ENCODE assay signal across 26 cellular contexts in the genomic region with DNA sequence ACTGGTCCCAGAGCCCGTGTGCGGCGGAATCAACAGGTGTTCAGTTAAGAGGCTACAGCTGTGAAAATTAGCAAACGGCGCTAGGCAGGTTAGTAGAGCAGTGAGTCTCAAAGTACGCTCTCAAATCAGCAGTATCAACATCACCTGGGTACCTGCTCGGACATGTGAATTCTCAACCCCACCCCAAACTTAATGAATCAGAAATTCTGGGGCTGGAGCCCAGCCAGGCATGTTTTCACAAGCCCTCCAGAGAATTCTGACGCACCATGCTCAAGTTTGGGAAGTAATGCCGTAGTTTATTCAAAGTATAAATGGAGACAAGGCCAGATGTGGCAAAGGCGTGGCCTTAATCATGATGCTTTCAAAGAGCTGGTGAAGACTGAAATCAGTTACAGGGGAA. TPM values are rescaled to one million over a fixed set of nuclear protein-coding genes. Genes with fewer than 3 reads are reported as not detected.
"Had no signal": no experiment of that assay in that cellular context is flagged by ENCODE, and none has a peak within 500 bp of the region (broad histone marks: within the 10 kb centered on the region; RNA-seq: fewer than 3 reads in every experiment).

No MANE protein-coding gene starts in this region.

- H3K4me1 ChIP-seq: heart right ventricle, left ventricle myocardium inferior, right lobe of liver had no signal

- H3K4me3 ChIP-seq: heart right ventricle, left ventricle myocardium inferior, right lobe of liver, thoracic aorta had no signal

- DNase-seq: activated B cell treated with CpG ODN at 0.5 μM for 24 hours; activated CD4-positive, alpha-beta T cell treated with anti-CD3 and anti-CD28 coated beads for 36 hours; activated CD8-positive, alpha-beta memory T cell treated with anti-CD3 and anti-CD28 coated beads, Interleukin-2, amount 10 ng/mL, durations not matched to agents 7 days and 5 days; activated CD8-positive, alpha-beta T cell treated with anti-CD3 and anti-CD28 coated beads, Interleukin-2, amount 10 ng/mL, durations not matched to agents 7 days and 5 days; activated naive CD8-positive, alpha-beta T cell treated with anti-CD3 and anti-CD28 coated beads, Interleukin-2, amount 50 U/mL, for 24 hours; activated T-cell treated with anti-CD3 and anti-CD28 coated beads, Interleukin-2, amount 50 U/mL, for 48 hours; amygdala; effector CD8-positive, alpha-beta T cell; erythroblast; foreskin melanocyte; heart right ventricle; left ventricle myocardium inferior; naive B cell; nephron progenitor cell; right lobe of liver; stimulated activated CD4-positive, alpha-beta T cell treated with anti-CD3 and anti-CD28 coated beads, Interleukin-12 subunit alpha, Interleukin-12 subunit beta, amount 100 ng/mL, for 4 hours; stimulated activated CD4-positive, alpha-beta T cell treated with anti-CD3 and anti-CD28 coated beads, Interleukin-4, amount 100 ng/mL, for 1 hour; T-helper 1 cell had no signal

- ATAC-seq: activated CD4-positive, alpha-beta T cell treated with anti-CD3 and anti-CD28 coated beads for 36 hours; activated CD8-positive, alpha-beta memory T cell treated with anti-CD3 and anti-CD28 coated beads, Interleukin-2, amount 10 ng/mL, durations not matched to agents 7 days and 5 days; activated CD8-positive, alpha-beta T cell treated with anti-CD3 and anti-CD28 coated beads, Interleukin-2, amount 10 ng/mL, durations not matched to agents 7 days and 5 days; activated naive CD8-positive, alpha-beta T cell treated with anti-CD3 and anti-CD28 coated beads, Interleukin-2, amount 50 U/mL, for 24 hours; heart right ventricle; right lobe of liver had no signal

- H3K36me3 ChIP-seq: heart right ventricle, left ventricle myocardium inferior, neutrophil, right lobe of liver, thoracic aorta had no signal

- H3K9me3 ChIP-seq: heart right ventricle, left ventricle myocardium inferior, neutrophil, right lobe of liver, thoracic aorta had no signal

- H3K27ac ChIP-seq: heart right ventricle, left ventricle myocardium inferior, neutrophil, right lobe of liver, thoracic aorta had no signal

- FAIRE-seq: colon, endometrium had no signal

- H3K27me3 ChIP-seq: heart right ventricle, neutrophil, right lobe of liver had no signal

RNA-seq across cellular contexts. Expression of gene PTCHD1, which starts 58.2 kb away (rescaled TPM):
- total RNA-seq: activated CD4-positive, alpha-beta T cell treated with anti-CD3 and anti-CD28 coated beads for 36 hours; activated CD8-positive, alpha-beta memory T cell treated with anti-CD3 and anti-CD28 coated beads, Interleukin-2, amount 10 ng/mL, durations not matched to agents 7 days and 5 days; activated CD8-positive, alpha-beta T cell treated with anti-CD3 and anti-CD28 coated beads, Interleukin-2, amount 10 ng/mL, durations not matched to agents 7 days and 5 days; activated T-helper 2 cell treated with anti-CD3 and anti-CD28 coated beads, Interferon-gamma antibody, Interleukin-2, Interleukin-4, amounts not matched to agents 10 μg/mL and 5 μg/mL and 100 μg/mL, durations not matched to agents 14 hours and 24 hours and 36 hours; dermis microvascular lymphatic vessel endothelial cell; lung microvascular endothelial cell; renal cortical epithelial cell had no signal
